In genomic region chr15:35329993-35330695, GRCh38 we compare ENCODE assay signal across 31 cellular contexts.
"Had no signal": no experiment of that assay in that cellular context is flagged by ENCODE, and none has a peak within 500 bp of the region (broad histone marks: within the 10 kb centered on the region; RNA-seq: fewer than 3 reads in every experiment).

No MANE protein-coding gene starts in this region.

- DNase-seq: activated B cell treated with CpG ODN at 0.5 μM for 24 hours; activated CD4-positive, alpha-beta memory T cell treated with anti-CD3 and anti-CD28 coated beads for 36 hours; activated CD4-positive, alpha-beta T cell treated with anti-CD3 and anti-CD28 coated beads for 4 hours; activated CD4-positive, alpha-beta T cell treated with anti-CD3 and anti-CD28 coated beads, Interleukin-2, amount 50 U/mL, for 1 hour; activated CD4-positive, CD25-positive, alpha-beta regulatory T cell treated with anti-CD3 and anti-CD28 coated beads, Interleukin-2, amount 50 U/mL, for 72 hours; activated CD8-positive, alpha-beta memory T cell treated with anti-CD3 and anti-CD28 coated beads, Interleukin-2, amount 50 U/mL, for 4 hours; activated effector memory CD4-positive, alpha-beta T cell treated with Interleukin-2 at 50 U/mL for 16 hours; activated naive CD4-positive, alpha-beta T cell treated with anti-CD3 and anti-CD28 coated beads, Interleukin-2, amount 10 ng/mL, durations not matched to agents 7 days and 5 days; activated naive CD8-positive, alpha-beta T cell treated with anti-CD3 and anti-CD28 coated beads, Interleukin-2, amount 50 U/mL, for 24 hours; activated T-cell treated with anti-CD3 and anti-CD28 coated beads for 4 hours; activated T-cell treated with anti-CD3 and anti-CD28 coated beads, Interleukin-2, amount 50 U/mL, for 4 hours; anterior cingulate cortex; central memory CD4-positive, alpha-beta T cell; MM.1S; MV-4-11; NCI-H1092; NCI-H1436 treated with DMSO at 0.1 percent for 48 hours; NCI-H1694 treated with DMSO at 0.1 percent for 48 hours; NCI-H2029; NCI-H345; NCI-H510A; PC-9; SIG-M5; SW 1271; T-helper 1 cell; T-helper 2 cell; T-helper 9 cell had no signal

- H2AFZ ChIP-seq: PC-9 had no signal

- H3K4me2 ChIP-seq: PC-9 had no signal

- H3K27ac ChIP-seq: PC-9, RWPE1, VCaP had no signal

- FAIRE-seq: bronchial epithelial cell, RCC 7860 had no signal

- H3K4me3 ChIP-seq: PC-9 had no signal
